ENCODE assay signal across 8 cellular contexts in the genomic region with DNA sequence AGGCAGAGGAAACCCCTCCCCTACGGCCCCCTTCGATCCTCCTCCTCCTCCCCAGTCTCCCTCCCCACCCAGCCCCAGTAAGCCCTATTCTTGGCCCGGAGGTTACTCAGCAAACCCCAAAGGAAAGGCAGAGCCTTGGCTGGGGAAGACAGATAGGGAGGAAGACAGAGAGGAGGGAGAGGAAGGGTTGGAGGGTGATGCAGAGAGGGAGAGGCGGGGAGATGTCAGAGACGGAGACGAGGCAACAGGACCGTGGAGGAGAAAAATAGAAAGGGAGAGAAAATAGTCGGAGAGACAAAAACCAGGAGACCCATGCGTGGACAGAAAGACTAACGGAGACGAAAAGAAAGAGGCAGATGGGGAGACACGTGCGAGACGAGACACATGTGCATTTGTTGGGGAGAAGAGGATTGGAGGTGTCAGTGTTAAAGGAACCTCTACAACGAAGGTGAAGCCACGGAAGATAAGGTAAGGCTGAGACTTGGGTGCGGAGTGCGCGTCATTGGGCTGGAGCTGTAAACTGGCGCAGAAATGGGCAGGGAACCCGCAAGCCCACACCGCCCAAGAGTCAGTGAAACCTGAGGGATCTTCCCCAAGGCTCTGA. TPM values are rescaled to one million over a fixed set of nuclear protein-coding genes. Genes with fewer than 3 reads are reported as not detected.
DNase-seq lines count a peak whose midpoint lies in the region; ATAC-seq, FAIRE-seq and TF ChIP-seq lines count a peak whose summit lies in the region.

No MANE protein-coding gene starts in this region.

- H3K36me3 ChIP-seq in DOHH2 (ENCODE audit: control insufficient read depth, low read length), result peaks cover 61% of the 10 kb centered on the region
- H3K36me3 ChIP-seq in HepG2 (replicated peaks in 1 of 2; ENCODE audit: control insufficient read depth in 1 of 2, insufficient read depth in 2 of 2, low read length in 2 of 2), result peaks cover 6 to 16% of the 10 kb centered on the region in 2 experiments; a peak in 4 of 5 replicates
- H3K36me3 ChIP-seq in urinary bladder (ENCODE audit: insufficient read depth), result no peaks in the 10 kb centered on the region

- no peak for FAIRE-seq in HepG2 (lab: Jason Lieb, UNC)

- no peaks in the 10 kb centered on the region; the same call in 1 of the 2 replicates for H3F3A ChIP-seq in DOHH2 (ENCODE audit: control insufficient read depth, insufficient read depth)

- H3K4me2 ChIP-seq in DOHH2 (ENCODE audit: low read length) (peak overlapping the region; percentile 72), HepG2 (ENCODE audit: low read depth, low read length) (peak overlapping the region; percentile 80)

- H2AFZ ChIP-seq in HepG2 (ENCODE audit: low read length), result no peak overlapping the region

- no peaks in the 10 kb centered on the region for H3K9me2 ChIP-seq in DOHH2 (replicated peaks; ENCODE audit: control insufficient read depth, low read length)

- POLR2A ChIA-PET in HepG2 (lab: Yijun Ruan, JAX), result interaction anchor here (1.0 to 3.1 kb wide), 6 partner anchors 13 to 87 kb away, joined by 3 to 73 read pairs (median 7); partner anchors contain the start of genes B9D2, CCDC97 and HNRNPUL1

- peaks cover 19% of the 10 kb centered on the region; the same call in 1 of the 2 replicates for H4K20me1 ChIP-seq in DOHH2 (ENCODE audit: control insufficient read depth, insufficient read depth, low read depth, low read length)
- H4K20me1 ChIP-seq in HepG2 (ENCODE audit: insufficient read depth, low read length), result peaks cover 12% of the 10 kb centered on the region; the same call in 1 of the 2 replicates

- TF ChIP-seq EP300 in HepG2 (IDR thresholded peaks at IDR 0.05; ENCODE audit: low read depth in 2 of 2, low read length in 2 of 2), result no peak
- TF ChIP-seq EP300 in HepG2 (CRISPR knock-in tag; IDR thresholded peaks at IDR 0.05; ENCODE audit: borderline replicate concordance), result no peak

- 85% methylated on average over 22 of the region's 22 CpGs for WGBS in HepG2 (ENCODE audit: low lambda C conversion rate)
- 3% methylated on average over 22 of the region's 22 CpGs for WGBS in urinary bladder

- no peak for TF ChIP-seq RAD21 in HepG2 (CRISPR knock-in tag; IDR thresholded peaks at IDR 0.05)

- BruUV-seq in HepG2 (replicated peaks; lab: Mats Ljungman, UMichigan), result no TSS peak

- H3K4me3 ChIP-seq in DOHH2 (ENCODE audit: low read length) (peak overlapping the region; percentile 94), astrocyte of the cerebellum (ENCODE audit: low read depth, low read length) (peak overlapping the region; percentile 86), HepG2 (replicated peaks in 1 of 3; ENCODE audit: insufficient read depth in 1 of 3, low read depth in 2 of 3, low read length in 3 of 3) (peak overlapping the region; percentile 90 to 95 (median 95)), urinary bladder (ENCODE audit: low read depth, low read length) (peak overlapping the region; percentile 91)

- CTCF ChIA-PET in HepG2 (lab: Yijun Ruan, JAX; ENCODE audit: low intra/inter-chr PET ratio, low total read pairs), result no interaction called here

- H3K27ac ChIP-seq in DOHH2 (ENCODE audit: low read depth, low read length) (peak overlapping the region; percentile 73), HepG2 (ENCODE audit: extremely low read length, insufficient read depth, low read length) (no peak overlapping the region), urinary bladder (ENCODE audit: low read depth) (no peak overlapping the region)

- H3K9me3 ChIP-seq in DOHH2 (ENCODE audit: control insufficient read depth, insufficient read depth, low read length), result no peaks in the 10 kb centered on the region
- H3K9me3 ChIP-seq in HepG2 (ENCODE audit: low read length), result no peaks in the 10 kb centered on the region

- in situ Hi-C loops in astrocyte of the cerebellum (cut with HindIII; ENCODE audit: low sequenced_read_pairs), result no loop called here
- in situ Hi-C loops in HepG2 (cut with HindIII; ENCODE audit: extremely low pct_ligation_motif_present, low pct_unique_long_range_greater_than_20kb), result loop anchor here (5.0 kb wide), 1 partner anchor 39 kb away; the partner anchor contains the start of gene CCDC97

- peak overlapping the region; percentile 82 for H3K9ac ChIP-seq in HepG2 (ENCODE audit: insufficient read depth, low read depth, low read length)

- intact Hi-C loops in HepG2 (cut with micrococcal nuclease; ENCODE audit: unreplicated experiment), result no loop called here

- DNase-seq in astrocyte of the cerebellum (ENCODE audit: low read depth) (no peak), HepG2 (ENCODE audit: low spot score) (no peak), NOMO-1 (lab: John Stamatoyannopoulos, UW; ENCODE audit: unreplicated experiment in 2 of 2) (no peak), NCI-H128 (lab: John Stamatoyannopoulos, UW; ENCODE audit: unreplicated experiment) (no peak)

- TF ChIP-seq CTCF in DOHH2 (IDR thresholded peaks at IDR 0.05; ENCODE audit: low read depth, low read length, poor library complexity, severe bottlenecking) (no peak), astrocyte of the cerebellum (IDR thresholded peaks at IDR 0.05; ENCODE audit: low read depth, low read length, missing control alignments) (no peak), HepG2 (CRISPR knock-in tag; IDR thresholded peaks at IDR 0.05) (no peak)

- H3K4me1 ChIP-seq in DOHH2 (ENCODE audit: control insufficient read depth, low read length), result peaks cover 27% of the 10 kb centered on the region
- H3K4me1 ChIP-seq in HepG2 (ENCODE audit: insufficient read depth, low read length), result peaks cover 32% of the 10 kb centered on the region
- peaks cover 3% of the 10 kb centered on the region for H3K4me1 ChIP-seq in urinary bladder (ENCODE audit: insufficient read depth)

- no peak for TF ChIP-seq POLR2A in HepG2 (IDR thresholded peaks at IDR 0.05; ENCODE audit: insufficient read depth in 1 of 2, low read depth in 2 of 2, low read length in 2 of 2)

- H3K79me2 ChIP-seq in DOHH2 (ENCODE audit: control insufficient read depth, low read length) (peaks cover 71% of the 10 kb centered on the region), HepG2 (ENCODE audit: insufficient read depth, low read length) (peaks cover 29% of the 10 kb centered on the region)

- no peaks in the 10 kb centered on the region for H3K27me3 ChIP-seq in DOHH2 (ENCODE audit: control insufficient read depth, low read length)
- no peaks in the 10 kb centered on the region; a peak in 1 of 5 replicates for H3K27me3 ChIP-seq in HepG2 (ENCODE audit: control insufficient read depth in 1 of 2, insufficient read depth in 2 of 2, low read length in 2 of 2)

- ATAC-seq in HG03439 (IDR thresholded peaks at IDR 0.05; ENCODE audit: unreplicated experiment) (peak; percentile 3), HepG2 (no peak), HG03135 (IDR thresholded peaks at IDR 0.05; ENCODE audit: unreplicated experiment) (no peak)

RNA-seq across cellular contexts. Expression of gene TGFB1, which starts 2.9 kb away (rescaled TPM):
- total RNA-seq in HepG2 (2016; rRNA removed; fragmentation: Illumina TruSeq; extraction: Trizol) (2.7 and 4.1 TPM in 2 replicates), urinary bladder (9.2 TPM)
- 6.2 and 9.0 TPM in 2 replicates for total RNA-seq in HepG2 (2016; cell fraction: cytosol; rRNA removed; fragmentation: Illumina TruSeq; extraction: Trizol; ENCODE audit: low read depth)
- 2.2 and 3.6 TPM in 2 replicates for total RNA-seq in HepG2 (2016; cell fraction: insoluble cytoplasmic fraction; rRNA removed; fragmentation: Illumina TruSeq; extraction: Trizol)
- 12.7 and 14.7 TPM in 2 replicates for total RNA-seq in HepG2 (2016; cell fraction: membrane; rRNA removed; fragmentation: Illumina TruSeq; extraction: Trizol)
- total RNA-seq in HepG2 (2016; cell fraction: nucleus; rRNA removed; fragmentation: Illumina TruSeq; extraction: Trizol), result 3.0 and 7.5 TPM in 2 replicates
- polyA plus RNA-seq in HepG2 (2011; rRNA removed) (5.4 and 6.2 TPM in 2 replicates), urinary bladder (58.9 TPM)
- polyA plus RNA-seq in HepG2 (2011; cell fraction: cytosol; rRNA removed), result 4.9 and 6.6 TPM in 2 replicates
- polyA plus RNA-seq in HepG2 (2011; cell fraction: nucleus; rRNA removed), result 24.0 and 30.3 TPM in 2 replicates
- 27.5 and 39.6 TPM in 2 replicates for polyA plus RNA-seq in HepG2 (2012)
- polyA plus RNA-seq in HepG2 (2016; cell fraction: cytosol; fragmentation: Illumina TruSeq; extraction: Trizol; ENCODE audit: low read depth), result 35.9 and 36.5 TPM in 2 replicates
- 13.3 and 16.4 TPM in 2 replicates for polyA plus RNA-seq in HepG2 (2016; cell fraction: insoluble cytoplasmic fraction; fragmentation: Illumina TruSeq; extraction: Trizol; ENCODE audit: low read depth)
- 49.5 and 52.5 TPM in 2 replicates for polyA plus RNA-seq in HepG2 (2016; cell fraction: membrane; fragmentation: Illumina TruSeq; extraction: Trizol; ENCODE audit: low read depth)
- 30.3 and 32.9 TPM in 2 replicates for polyA plus RNA-seq in HepG2 (2016; cell fraction: nucleus; fragmentation: Illumina TruSeq; extraction: Trizol; ENCODE audit: insufficient read depth, low read depth)
- 5.5 and 10.7 TPM in 2 replicates for polyA minus RNA-seq in HepG2 (2011; rRNA and poly(A)+ RNA removed; ENCODE audit: low replicate concordance)
- polyA minus RNA-seq in HepG2 (2011; cell fraction: cytosol; rRNA and poly(A)+ RNA removed), result 17.6 and 20.2 TPM in 2 replicates
- polyA minus RNA-seq in HepG2 (2011; cell fraction: nucleus; rRNA and poly(A)+ RNA removed), result 6.1 and 7.5 TPM in 2 replicates

RNA-seq across cellular contexts. Expression of gene B9D2, which starts 13.1 kb away (rescaled TPM):
- 4.4 and 5.3 TPM in 2 replicates for total RNA-seq in HepG2 (2016; rRNA removed; fragmentation: Illumina TruSeq; extraction: Trizol)
- 1.6 and 2.5 TPM in 2 replicates for total RNA-seq in HepG2 (2016; cell fraction: cytosol; rRNA removed; fragmentation: Illumina TruSeq; extraction: Trizol; ENCODE audit: low read depth)
- total RNA-seq in HepG2 (2016; cell fraction: insoluble cytoplasmic fraction; rRNA removed; fragmentation: Illumina TruSeq; extraction: Trizol), result 4.5 and 4.8 TPM in 2 replicates
- total RNA-seq in HepG2 (2016; cell fraction: membrane; rRNA removed; fragmentation: Illumina TruSeq; extraction: Trizol), result 3.0 and 4.0 TPM in 2 replicates
- total RNA-seq in HepG2 (2016; cell fraction: nucleus; rRNA removed; fragmentation: Illumina TruSeq; extraction: Trizol), result 2.3 and 2.6 TPM in 2 replicates
- polyA plus RNA-seq in HepG2 (2011; rRNA removed), result 2.9 and 3.1 TPM in 2 replicates
- polyA plus RNA-seq in HepG2 (2011; cell fraction: cytosol; rRNA removed), result 2.1 and 3.5 TPM in 2 replicates
- 2.3 and 2.4 TPM in 2 replicates for polyA plus RNA-seq in HepG2 (2011; cell fraction: nucleus; rRNA removed)
- polyA plus RNA-seq in HepG2 (2012), result 1.1 and 1.5 TPM in 2 replicates
- 1.9 TPM in 2 replicates for polyA plus RNA-seq in HepG2 (2016; cell fraction: cytosol; fragmentation: Illumina TruSeq; extraction: Trizol; ENCODE audit: low read depth)
- polyA plus RNA-seq in HepG2 (2016; cell fraction: insoluble cytoplasmic fraction; fragmentation: Illumina TruSeq; extraction: Trizol; ENCODE audit: low read depth), result 3.4 and 4.7 TPM in 2 replicates
- polyA plus RNA-seq in HepG2 (2016; cell fraction: membrane; fragmentation: Illumina TruSeq; extraction: Trizol; ENCODE audit: low read depth), result 2.7 and 3.1 TPM in 2 replicates
- 3.4 and 5.8 TPM in 2 replicates for polyA plus RNA-seq in HepG2 (2016; cell fraction: nucleus; fragmentation: Illumina TruSeq; extraction: Trizol; ENCODE audit: insufficient read depth, low read depth)
- 2.0 and 4.3 TPM in 2 replicates for polyA minus RNA-seq in HepG2 (2011; rRNA and poly(A)+ RNA removed; ENCODE audit: low replicate concordance)
- 1.2 and 1.5 TPM in 2 replicates for polyA minus RNA-seq in HepG2 (2011; cell fraction: cytosol; rRNA and poly(A)+ RNA removed)
- polyA minus RNA-seq in HepG2 (2011; cell fraction: nucleus; rRNA and poly(A)+ RNA removed), result 0.90 and 2.5 TPM in 2 replicates
- total RNA-seq in urinary bladder, result 1.9 TPM
- polyA plus RNA-seq in urinary bladder, result 10.0 TPM

RNA-seq across cellular contexts. Expression of gene TMEM91, which starts 25.5 kb away (rescaled TPM):
- total RNA-seq in HepG2 (2016; rRNA removed; fragmentation: Illumina TruSeq; extraction: Trizol), result 6.3 and 8.4 TPM in 2 replicates
- 4.9 and 6.5 TPM in 2 replicates for total RNA-seq in HepG2 (2016; cell fraction: cytosol; rRNA removed; fragmentation: Illumina TruSeq; extraction: Trizol; ENCODE audit: low read depth)
- total RNA-seq in HepG2 (2016; cell fraction: insoluble cytoplasmic fraction; rRNA removed; fragmentation: Illumina TruSeq; extraction: Trizol), result 6.2 and 7.3 TPM in 2 replicates
- 3.9 and 4.6 TPM in 2 replicates for total RNA-seq in HepG2 (2016; cell fraction: membrane; rRNA removed; fragmentation: Illumina TruSeq; extraction: Trizol)
- 3.4 and 6.0 TPM in 2 replicates for total RNA-seq in HepG2 (2016; cell fraction: nucleus; rRNA removed; fragmentation: Illumina TruSeq; extraction: Trizol)
- 10.3 and 11.2 TPM in 2 replicates for polyA plus RNA-seq in HepG2 (2011; rRNA removed)
- 8.3 and 10.4 TPM in 2 replicates for polyA plus RNA-seq in HepG2 (2011; cell fraction: cytosol; rRNA removed)
- polyA plus RNA-seq in HepG2 (2011; cell fraction: nucleus; rRNA removed), result 23.1 and 25.5 TPM in 2 replicates
- 7.9 and 10.2 TPM in 2 replicates for polyA plus RNA-seq in HepG2 (2012)
- polyA plus RNA-seq in HepG2 (2016; cell fraction: cytosol; fragmentation: Illumina TruSeq; extraction: Trizol; ENCODE audit: low read depth), result 4.9 and 5.8 TPM in 2 replicates
- 5.7 and 7.2 TPM in 2 replicates for polyA plus RNA-seq in HepG2 (2016; cell fraction: insoluble cytoplasmic fraction; fragmentation: Illumina TruSeq; extraction: Trizol; ENCODE audit: low read depth)
- 4.2 and 4.9 TPM in 2 replicates for polyA plus RNA-seq in HepG2 (2016; cell fraction: membrane; fragmentation: Illumina TruSeq; extraction: Trizol; ENCODE audit: low read depth)
- polyA plus RNA-seq in HepG2 (2016; cell fraction: nucleus; fragmentation: Illumina TruSeq; extraction: Trizol; ENCODE audit: insufficient read depth, low read depth), result 9.5 and 11.5 TPM in 2 replicates
- polyA minus RNA-seq in HepG2 (2011; rRNA and poly(A)+ RNA removed; ENCODE audit: low replicate concordance), result 2.0 and 33.3 TPM in 2 replicates
- 4.9 and 7.2 TPM in 2 replicates for polyA minus RNA-seq in HepG2 (2011; cell fraction: cytosol; rRNA and poly(A)+ RNA removed)
- 12.7 and 17.7 TPM in 2 replicates for polyA minus RNA-seq in HepG2 (2011; cell fraction: nucleus; rRNA and poly(A)+ RNA removed)
- 6.6 TPM for total RNA-seq in urinary bladder
- 36.2 TPM for polyA plus RNA-seq in urinary bladder

RNA-seq across cellular contexts. Expression of gene CCDC97, which starts 40.9 kb away (rescaled TPM):
- total RNA-seq in HepG2 (2016; rRNA removed; fragmentation: Illumina TruSeq; extraction: Trizol) (7.1 and 7.3 TPM in 2 replicates), urinary bladder (7.2 TPM)
- total RNA-seq in HepG2 (2016; cell fraction: cytosol; rRNA removed; fragmentation: Illumina TruSeq; extraction: Trizol; ENCODE audit: low read depth), result 1.5 and 3.3 TPM in 2 replicates
- total RNA-seq in HepG2 (2016; cell fraction: insoluble cytoplasmic fraction; rRNA removed; fragmentation: Illumina TruSeq; extraction: Trizol), result 6.7 and 7.8 TPM in 2 replicates
- 4.3 and 5.8 TPM in 2 replicates for total RNA-seq in HepG2 (2016; cell fraction: membrane; rRNA removed; fragmentation: Illumina TruSeq; extraction: Trizol)
- 5.8 and 7.6 TPM in 2 replicates for total RNA-seq in HepG2 (2016; cell fraction: nucleus; rRNA removed; fragmentation: Illumina TruSeq; extraction: Trizol)
- polyA plus RNA-seq in HepG2 (2011; rRNA removed) (6.2 and 7.2 TPM in 2 replicates), urinary bladder (18.0 TPM)
- 6.6 and 7.0 TPM in 2 replicates for polyA plus RNA-seq in HepG2 (2011; cell fraction: cytosol; rRNA removed)
- 10.5 and 12.4 TPM in 2 replicates for polyA plus RNA-seq in HepG2 (2011; cell fraction: nucleus; rRNA removed)
- polyA plus RNA-seq in HepG2 (2012), result 8.9 and 9.4 TPM in 2 replicates
- 1.4 and 1.9 TPM in 2 replicates for polyA plus RNA-seq in HepG2 (2016; cell fraction: cytosol; fragmentation: Illumina TruSeq; extraction: Trizol; ENCODE audit: low read depth)
- polyA plus RNA-seq in HepG2 (2016; cell fraction: insoluble cytoplasmic fraction; fragmentation: Illumina TruSeq; extraction: Trizol; ENCODE audit: low read depth), result 10.6 and 15.1 TPM in 2 replicates
- polyA plus RNA-seq in HepG2 (2016; cell fraction: membrane; fragmentation: Illumina TruSeq; extraction: Trizol; ENCODE audit: low read depth), result 4.3 and 5.1 TPM in 2 replicates
- 16.5 and 17.3 TPM in 2 replicates for polyA plus RNA-seq in HepG2 (2016; cell fraction: nucleus; fragmentation: Illumina TruSeq; extraction: Trizol; ENCODE audit: insufficient read depth, low read depth)
- 11.3 and 18.0 TPM in 2 replicates for polyA minus RNA-seq in HepG2 (2011; rRNA and poly(A)+ RNA removed; ENCODE audit: low replicate concordance)
- polyA minus RNA-seq in HepG2 (2011; cell fraction: cytosol; rRNA and poly(A)+ RNA removed), result 3.8 and 5.4 TPM in 2 replicates
- polyA minus RNA-seq in HepG2 (2011; cell fraction: nucleus; rRNA and poly(A)+ RNA removed), result 9.4 and 9.9 TPM in 2 replicates

RNA-seq across cellular contexts. Expression of gene EXOSC5, which starts 46.3 kb away (rescaled TPM):
- total RNA-seq in HepG2 (2016; rRNA removed; fragmentation: Illumina TruSeq; extraction: Trizol), result 23.6 and 24.1 TPM in 2 replicates
- 7.1 TPM in 2 replicates for total RNA-seq in HepG2 (2016; cell fraction: cytosol; rRNA removed; fragmentation: Illumina TruSeq; extraction: Trizol; ENCODE audit: low read depth)
- total RNA-seq in HepG2 (2016; cell fraction: insoluble cytoplasmic fraction; rRNA removed; fragmentation: Illumina TruSeq; extraction: Trizol), result 22.9 and 25.3 TPM in 2 replicates
- total RNA-seq in HepG2 (2016; cell fraction: membrane; rRNA removed; fragmentation: Illumina TruSeq; extraction: Trizol), result 5.9 and 7.1 TPM in 2 replicates
- total RNA-seq in HepG2 (2016; cell fraction: nucleus; rRNA removed; fragmentation: Illumina TruSeq; extraction: Trizol), result 11.1 and 12.5 TPM in 2 replicates
- 26.5 and 31.5 TPM in 2 replicates for polyA plus RNA-seq in HepG2 (2011; rRNA removed)
- polyA plus RNA-seq in HepG2 (2011; cell fraction: cytosol; rRNA removed), result 28.1 and 37.8 TPM in 2 replicates
- polyA plus RNA-seq in HepG2 (2011; cell fraction: nucleus; rRNA removed), result 19.3 and 20.0 TPM in 2 replicates
- polyA plus RNA-seq in HepG2 (2012), result 19.0 and 33.9 TPM in 2 replicates
- polyA plus RNA-seq in HepG2 (2016; cell fraction: cytosol; fragmentation: Illumina TruSeq; extraction: Trizol; ENCODE audit: low read depth), result 4.5 and 5.0 TPM in 2 replicates
- 23.1 and 25.5 TPM in 2 replicates for polyA plus RNA-seq in HepG2 (2016; cell fraction: insoluble cytoplasmic fraction; fragmentation: Illumina TruSeq; extraction: Trizol; ENCODE audit: low read depth)
- polyA plus RNA-seq in HepG2 (2016; cell fraction: membrane; fragmentation: Illumina TruSeq; extraction: Trizol; ENCODE audit: low read depth), result 3.8 and 5.4 TPM in 2 replicates
- 17.4 and 17.8 TPM in 2 replicates for polyA plus RNA-seq in HepG2 (2016; cell fraction: nucleus; fragmentation: Illumina TruSeq; extraction: Trizol; ENCODE audit: insufficient read depth, low read depth)
- 18.9 and 21.9 TPM in 2 replicates for polyA minus RNA-seq in HepG2 (2011; rRNA and poly(A)+ RNA removed; ENCODE audit: low replicate concordance)
- 11.7 and 13.1 TPM in 2 replicates for polyA minus RNA-seq in HepG2 (2011; cell fraction: cytosol; rRNA and poly(A)+ RNA removed)
- 7.5 and 9.0 TPM in 2 replicates for polyA minus RNA-seq in HepG2 (2011; cell fraction: nucleus; rRNA and poly(A)+ RNA removed)
- 11.2 TPM for total RNA-seq in urinary bladder
- 31.0 TPM for polyA plus RNA-seq in urinary bladder
